Comparison of ENCODE assay signal across 13 cellular contexts in the genomic region with DNA sequence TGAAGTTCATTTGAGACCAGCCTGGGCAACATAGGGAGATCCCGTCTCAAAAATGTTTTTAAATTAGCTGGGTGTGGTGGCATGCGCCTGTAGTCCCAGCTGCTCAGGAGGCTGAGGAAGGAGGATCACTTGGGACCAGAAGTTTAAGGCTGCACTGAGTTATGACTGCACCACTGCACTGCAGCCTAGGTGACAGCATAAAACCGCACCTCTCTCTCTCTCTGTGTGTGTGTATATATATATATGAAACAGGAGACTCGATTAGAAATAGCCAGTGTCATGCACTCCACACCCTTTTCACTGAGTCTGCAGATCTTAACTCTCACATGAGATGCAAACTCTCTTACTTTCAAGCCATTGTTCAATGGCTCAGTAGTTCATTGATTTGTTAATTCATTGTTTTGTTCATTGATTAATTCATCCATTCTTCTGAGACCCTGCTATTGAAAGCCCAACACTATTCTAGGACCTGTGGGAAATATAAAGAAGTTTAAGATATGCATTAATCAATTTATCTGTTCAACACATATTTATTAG. TPM values are rescaled to one million over a fixed set of nuclear protein-coding genes. Genes with fewer than 3 reads are reported as not detected.
DNase-seq lines count a peak whose midpoint lies in the region; ATAC-seq and TF ChIP-seq lines count a peak whose summit lies in the region.
"Had no signal": no experiment of that assay in that cellular context is flagged by ENCODE, and none has a peak within 500 bp of the region (broad histone marks: within the 10 kb centered on the region; RNA-seq: fewer than 3 reads in every experiment).

No MANE protein-coding gene starts in this region.

- H3K9me3 Mint-ChIP-seq in activated CD4-positive, alpha-beta memory T cell treated with anti-CD3 and anti-CD28 coated beads, Interleukin-2, amount 10 ng/mL, durations not matched to agents 7 days and 5 days = no peaks in the 10 kb centered on the region
- H3K9me3 Mint-ChIP-seq in activated CD4-positive, alpha-beta memory T cell treated with anti-CD3 and anti-CD28 coated beads for 36 hours = no peaks in the 10 kb centered on the region
- no peaks in the 10 kb centered on the region for H3K9me3 Mint-ChIP-seq in GM23338
- H3K9me3 Mint-ChIP-seq in naive thymus-derived CD8-positive, alpha-beta T cell = no peaks in the 10 kb centered on the region

- no peak overlapping the region for H3K27ac ChIP-seq in GM23338 (ENCODE audit: low read depth)
- no peak overlapping the region for H3K27ac ChIP-seq in heart right ventricle
- H3K27ac ChIP-seq: A549 had no signal

- peaks cover 5% of the 10 kb centered on the region; the same call in 1 of the 2 replicates for H3K79me2 ChIP-seq in GM23338 (replicated peaks; ENCODE audit: insufficient read depth)

- POLR2A ChIA-PET in activated CD4-positive, alpha-beta memory T cell treated with anti-CD3 and anti-CD28 coated beads, Interleukin-2, amount 10 ng/mL, durations not matched to agents 7 days and 5 days (lab: Charles Lee) = interaction anchor here (0.9 to 1.3 kb wide), 3 partner anchors 10 to 278 kb away, joined by 3 to 5 read pairs (median 3); no protein-coding TSS in a partner anchor
- POLR2A ChIA-PET in activated CD4-positive, alpha-beta memory T cell treated with anti-CD3 and anti-CD28 coated beads for 36 hours (lab: Charles Lee) = no interaction called here
- POLR2A ChIA-PET in naive thymus-derived CD8-positive, alpha-beta T cell (lab: Charles Lee) = interaction anchor here (0.6 to 0.9 kb wide), 2 partner anchors 8 to 586 kb away, joined by 3 to 4 read pairs; no protein-coding TSS in a partner anchor

- H3K36me3 Mint-ChIP-seq in activated CD4-positive, alpha-beta memory T cell treated with anti-CD3 and anti-CD28 coated beads, Interleukin-2, amount 10 ng/mL, durations not matched to agents 7 days and 5 days (ENCODE audit: low read depth) = peaks cover 16% of the 10 kb centered on the region
- H3K36me3 Mint-ChIP-seq in activated CD4-positive, alpha-beta memory T cell treated with anti-CD3 and anti-CD28 coated beads for 36 hours = peaks cover 10% of the 10 kb centered on the region
- peaks cover 29% of the 10 kb centered on the region for H3K36me3 Mint-ChIP-seq in GM23338 (ENCODE audit: low read depth)
- H3K36me3 Mint-ChIP-seq in naive thymus-derived CD8-positive, alpha-beta T cell = peaks cover 0 to 36% (median 11%) of the 10 kb centered on the region in 3 donors

- H3K9me2 ChIP-seq in GM23338 (ENCODE audit: insufficient read depth) = no peaks in the 10 kb centered on the region

- H4K20me1 ChIP-seq in GM23338 (replicated peaks; ENCODE audit: insufficient read depth) = no peaks in the 10 kb centered on the region; the same call in 1 of the 2 replicates

- H3K4me2 ChIP-seq in GM23338 = no peak overlapping the region
- H3K4me2 ChIP-seq: A549 had no signal

- H3K27me3 Mint-ChIP-seq in activated CD4-positive, alpha-beta memory T cell treated with anti-CD3 and anti-CD28 coated beads, Interleukin-2, amount 10 ng/mL, durations not matched to agents 7 days and 5 days = no peaks in the 10 kb centered on the region
- no peaks in the 10 kb centered on the region for H3K27me3 Mint-ChIP-seq in activated CD4-positive, alpha-beta memory T cell treated with anti-CD3 and anti-CD28 coated beads for 36 hours
- peaks cover 9% of the 10 kb centered on the region for H3K27me3 Mint-ChIP-seq in GM23338 (ENCODE audit: insufficient read depth, low read depth, poor library complexity)
- H3K27me3 Mint-ChIP-seq in naive thymus-derived CD8-positive, alpha-beta T cell = no peaks in the 10 kb centered on the region

- H3K4me1 ChIP-seq in GM23338 (ENCODE audit: insufficient read depth) (peaks cover 4% of the 10 kb centered on the region; the same call in 1 of the 2 replicates), heart right ventricle (peaks cover 0 to 1% (median 0%) of the 10 kb centered on the region in 9 donors)
- H3K4me1 ChIP-seq: A549 had no signal

- H3K4me3 ChIP-seq in GM23338 (no peak overlapping the region), heart right ventricle (no peak overlapping the region)
- H3K4me3 ChIP-seq: A549 had no signal

- H3K4me3 Mint-ChIP-seq in activated CD4-positive, alpha-beta memory T cell treated with anti-CD3 and anti-CD28 coated beads, Interleukin-2, amount 10 ng/mL, durations not matched to agents 7 days and 5 days = no peak overlapping the region
- H3K4me3 Mint-ChIP-seq in activated CD4-positive, alpha-beta memory T cell treated with anti-CD3 and anti-CD28 coated beads for 36 hours = no peak overlapping the region
- H3K4me3 Mint-ChIP-seq in GM23338 = no peak overlapping the region
- no peak overlapping the region for H3K4me3 Mint-ChIP-seq in naive thymus-derived CD8-positive, alpha-beta T cell

- H3K36me3 ChIP-seq in GM23338 (ENCODE audit: insufficient read depth) (peaks cover 5% of the 10 kb centered on the region; the same call in 1 of the 2 replicates), heart right ventricle (peaks cover 0 to 20% (median 0%) of the 10 kb centered on the region in 9 donors)

- CTCF ChIA-PET in activated CD4-positive, alpha-beta memory T cell treated with anti-CD3 and anti-CD28 coated beads, Interleukin-2, amount 10 ng/mL, durations not matched to agents 7 days and 5 days (lab: Charles Lee) = interaction anchor here (2.3 kb wide), 1 partner anchor 277 kb away, joined by 12 read pairs; no protein-coding TSS in a partner anchor
- CTCF ChIA-PET in activated CD4-positive, alpha-beta memory T cell treated with anti-CD3 and anti-CD28 coated beads for 36 hours (lab: Charles Lee) = interaction anchor here (1.0 kb wide), 1 partner anchor 9 kb away, joined by 5 read pairs; no protein-coding TSS in a partner anchor

- H3K27me3 ChIP-seq in GM23338 (ENCODE audit: insufficient read depth) (no peaks in the 10 kb centered on the region), heart right ventricle (no peaks in the 10 kb centered on the region)

- H3K27ac Mint-ChIP-seq in activated CD4-positive, alpha-beta memory T cell treated with anti-CD3 and anti-CD28 coated beads, Interleukin-2, amount 10 ng/mL, durations not matched to agents 7 days and 5 days = peak overlapping the region; percentile 8
- no peak overlapping the region for H3K27ac Mint-ChIP-seq in activated CD4-positive, alpha-beta memory T cell treated with anti-CD3 and anti-CD28 coated beads for 36 hours
- no peak overlapping the region; the same call in 1 of the 2 replicates for H3K27ac Mint-ChIP-seq in GM23338
- H3K27ac Mint-ChIP-seq in naive thymus-derived CD8-positive, alpha-beta T cell = peak overlapping the region; percentile 1 to 89 (median 51)

- ATAC-seq in GM23338 (peak; percentile 62), HG03342 (IDR thresholded peaks at IDR 0.05; ENCODE audit: unreplicated experiment) (peak; percentile 46), heart right ventricle (no peak)
- peak in 1 of 2 donors; percentile 13 for ATAC-seq in naive thymus-derived CD8-positive, alpha-beta T cell
- ATAC-seq: A549 had no signal

- DNase-seq in activated CD4-positive, alpha-beta memory T cell treated with anti-CD3 and anti-CD28 coated beads, Interleukin-2, amount 10 ng/mL, durations not matched to agents 7 days and 5 days = no peak
- no peak for DNase-seq in activated CD4-positive, alpha-beta memory T cell treated with anti-CD3 and anti-CD28 coated beads for 36 hours
- DNase-seq in GM23338 (ENCODE audit: low spot score) = no peak
- DNase-seq in naive thymus-derived CD8-positive, alpha-beta T cell = no peak
- DNase-seq in hepatic stellate cell (ENCODE audit: low spot score) = no peak
- DNase-seq in NCI-H1092 (lab: John Stamatoyannopoulos, UW) = no peak
- no peak for DNase-seq in heart right ventricle
- DNase-seq: effector CD4-positive, alpha-beta T cell; hypothalamus; NCI-H1092 treated with DMSO at 0.1 percent for 48 hours; small intestine had no signal

- intact Hi-C loops in activated CD4-positive, alpha-beta memory T cell treated with anti-CD3 and anti-CD28 coated beads for 36 hours (cut with micrococcal nuclease) = no loop called here
- intact Hi-C loops in heart right ventricle (cut with DNase I) = loop anchor here in 4 of 10 donors (10.0 kb wide), 3 partner anchors 185 to 275 kb away; partner anchors contain the start of gene TRERF1 (in 2 of the 4)

- no peaks in the 10 kb centered on the region for H3K9me3 ChIP-seq in heart right ventricle
- H3K9me3 ChIP-seq: A549 had no signal

- no peak for TF ChIP-seq CTCF in GM23338 (conservative IDR thresholded peaks at IDR 0.05; ENCODE audit: low read depth in 2 of 2)
- TF ChIP-seq CTCF in heart right ventricle (IDR thresholded peaks at IDR 0.05) = no peak

- 92 to 94% methylated on average over 4 of the region's 4 CpGs for WGBS in heart right ventricle, 2 donors

- 0 out of 2 replicates have a peak, but pooled peaks cover 3% of the 10 kb centered on the region for H3F3A ChIP-seq in GM23338 (replicated peaks; ENCODE audit: low read depth)

- H2AFZ ChIP-seq in GM23338 = no peak overlapping the region

- peaks cover 12% of the 10 kb centered on the region for H3K4me1 Mint-ChIP-seq in activated CD4-positive, alpha-beta memory T cell treated with anti-CD3 and anti-CD28 coated beads, Interleukin-2, amount 10 ng/mL, durations not matched to agents 7 days and 5 days
- H3K4me1 Mint-ChIP-seq in activated CD4-positive, alpha-beta memory T cell treated with anti-CD3 and anti-CD28 coated beads for 36 hours (ENCODE audit: low read depth) = peaks cover 5% of the 10 kb centered on the region
- H3K4me1 Mint-ChIP-seq in GM23338 = peaks cover 14% of the 10 kb centered on the region
- H3K4me1 Mint-ChIP-seq in naive thymus-derived CD8-positive, alpha-beta T cell = peaks cover 18 to 38% (median 26%) of the 10 kb centered on the region in 4 donors

TF ChIP-seq in GM23338, 12 proteins besides CTCF, POLR2A, EP300 and RAD21 (continues in another document):
- TF ChIP-seq ETS1 (IDR thresholded peaks at IDR 0.05) = no peak
- no peak for TF ChIP-seq NANOG (IDR thresholded peaks at IDR 0.05; ENCODE audit: borderline replicate concordance)

RNA-seq across cellular contexts. Expression of gene MRPS10, which starts 52.4 kb away (rescaled TPM):
- 10 to 100 TPM; 28.4 to 32.8 TPM for total RNA-seq in activated CD4-positive, alpha-beta memory T cell treated with anti-CD3 and anti-CD28 coated beads, Interleukin-2, amount 10 ng/mL, durations not matched to agents 7 days and 5 days
- 10 to 100 TPM; 38.6 to 40.3 TPM for total RNA-seq in activated CD4-positive, alpha-beta memory T cell treated with anti-CD3 and anti-CD28 coated beads for 36 hours
- total RNA-seq in GM23338 (2014; rRNA removed; shearing (Covaris generic)) = 42.7 and 49.3 TPM in 2 replicates
- polyA plus RNA-seq in GM23338 (2016; fragmentation: Nextera tagmentation; extraction: Ambion mirVana) = 33.7 and 36.2 TPM in 2 replicates
- 10 to 100 TPM; 29.0 to 31.8 TPM for total RNA-seq in naive thymus-derived CD8-positive, alpha-beta T cell
- polyA plus RNA-seq in naive thymus-derived CD8-positive, alpha-beta T cell = 10 to 100 TPM; 48.1 to 57.6 (median 48.4) TPM
- total RNA-seq in heart right ventricle = 10 to 100 TPM; 47.4 to 82.1 (median 63.1) TPM
- polyA plus RNA-seq in heart right ventricle = 10 to 100 TPM; 22.6 to 30.7 TPM

Comparison
In these comparisons a context has a peak if more than half of its experiments do, and no peak if none do; other contexts are left out.
1. H3K27ac Mint-ChIP-seq: peak in activated CD4-positive, alpha-beta memory T cell treated with anti-CD3 and anti-CD28 coated beads, Interleukin-2, amount 10 ng/mL, durations not matched to agents 7 days and 5 days (single experiment) and naive thymus-derived CD8-positive, alpha-beta T cell (10 of 10); none in activated CD4-positive, alpha-beta memory T cell treated with anti-CD3 and anti-CD28 coated beads for 36 hours (single experiment) and GM23338 (single experiment).
2. ATAC-seq: peak in GM23338 (single experiment) and HG03342 (single experiment); none in heart right ventricle (0 of 8).